In genomic region chr1:120182176-120182707, GRCh38 we compare ENCODE assay signal across 7 cellular contexts. TPM values are rescaled to one million over a fixed set of nuclear protein-coding genes. Genes with fewer than 3 reads are reported as not detected.
A peak's percentile ranks its signal among the peaks of the same experiment; 100 is the strongest.
DNase-seq lines count a peak whose midpoint lies in the region; ATAC-seq, FAIRE-seq and TF ChIP-seq lines count a peak whose summit lies in the region.
"Not testable (repeated sequence)": the region's sequence is repeated elsewhere in the genome, so short reads cannot be mapped to it uniquely, and the experiment has no call there.

No MANE protein-coding gene starts in this region.

- H3K9ac ChIP-seq in K562 (ENCODE audit: insufficient read depth in 1 of 2, low read depth in 2 of 2, low read length in 2 of 2) = not testable (repeated sequence)

- 50% methylated on average over 2 of the region's 2 CpGs for WGBS in K562 (ENCODE audit: insufficient coverage, low coverage, missing lambda C conversion rate)

- not testable (repeated sequence) for TF ChIP-seq CTCF in HFFc6 (IDR thresholded peaks at IDR 0.05); K562 (IDR thresholded peaks at IDR 0.05 in 2 of 3, conservative IDR thresholded peaks at IDR 0.05 in 1 of 3; ENCODE audit: insufficient read depth in 2 of 3, low read depth in 1 of 3, low read length in 3 of 3); foreskin keratinocyte (conservative IDR thresholded peaks at IDR 0.05)

- CTCF ChIA-PET in K562 (lab: Yijun Ruan, JAX; ENCODE audit: low intra/inter-chr PET ratio) = not testable (repeated sequence)

- peaks cover 26% of the 10 kb centered on the region for H3K4me1 Mint-ChIP-seq in HFFc6 (ENCODE audit: low read depth)
- H3K4me1 Mint-ChIP-seq in activated T-cell treated with anti-CD3 and anti-CD28 coated beads, Interleukin-2, amount 50 U/mL, for 72 hours (ENCODE audit: low read depth); stimulated activated effector memory CD8-positive, alpha-beta T cell treated with anti-CD3 and anti-CD28 coated beads, Interleukin-12 subunit alpha, Interleukin-12 subunit beta, amount 100 ng/mL, for 72 hours: not testable (repeated sequence)

- H3K79me2 ChIP-seq in K562 (ENCODE audit: control insufficient read depth, insufficient read depth, low read length) = not testable (repeated sequence)

- not testable (repeated sequence) for H3K9me3 Mint-ChIP-seq in HFFc6; activated T-cell treated with anti-CD3 and anti-CD28 coated beads, Interleukin-2, amount 50 U/mL, for 72 hours; stimulated activated effector memory CD8-positive, alpha-beta T cell treated with anti-CD3 and anti-CD28 coated beads, Interleukin-12 subunit alpha, Interleukin-12 subunit beta, amount 100 ng/mL, for 72 hours

- not testable (repeated sequence) for H3K27ac Mint-ChIP-seq in HFFc6; activated T-cell treated with anti-CD3 and anti-CD28 coated beads, Interleukin-2, amount 50 U/mL, for 72 hours; stimulated activated effector memory CD8-positive, alpha-beta T cell treated with anti-CD3 and anti-CD28 coated beads, Interleukin-12 subunit alpha, Interleukin-12 subunit beta, amount 100 ng/mL, for 72 hours

- BruUV-seq in K562 (replicated peaks; lab: Mats Ljungman, UMichigan) = not testable (repeated sequence)

- not testable (repeated sequence) for H3K9me1 ChIP-seq in K562 (ENCODE audit: control insufficient read depth, insufficient read depth, low read length)

- H3K4me1 ChIP-seq in K562 (replicated peaks in 1 of 2; ENCODE audit: control insufficient read depth in 2 of 2, insufficient read depth in 2 of 2, low read length in 2 of 2); foreskin keratinocyte: not testable (repeated sequence)

- H3K4me2 ChIP-seq in K562 (ENCODE audit: insufficient read depth, low read length) = not testable (repeated sequence)

- H3K4me3 Mint-ChIP-seq in HFFc6; activated T-cell treated with anti-CD3 and anti-CD28 coated beads, Interleukin-2, amount 50 U/mL, for 72 hours; stimulated activated effector memory CD8-positive, alpha-beta T cell treated with anti-CD3 and anti-CD28 coated beads, Interleukin-12 subunit alpha, Interleukin-12 subunit beta, amount 100 ng/mL, for 72 hours: not testable (repeated sequence)

- peak; percentile 94 for DNase-seq in HFFc6
- DNase-seq in MG63 = peak; percentile 10
- DNase-seq in activated T-cell treated with anti-CD3 and anti-CD28 coated beads, Interleukin-2, amount 50 U/mL, for 72 hours; K562 (ENCODE audit: extremely low read depth in 1 of 4, low spot score in 3 of 4); foreskin keratinocyte; stimulated activated effector memory CD8-positive, alpha-beta T cell treated with anti-CD3 and anti-CD28 coated beads, Interleukin-12 subunit alpha, Interleukin-12 subunit beta, amount 100 ng/mL, for 72 hours (ENCODE audit: low spot score in 2 of 2): not testable (repeated sequence)

- not testable (repeated sequence) for H3K27ac ChIP-seq in K562 (ENCODE audit: extremely low read depth, low read depth, low read length); foreskin keratinocyte

- not testable (repeated sequence) for FAIRE-seq in K562 (lab: Jason Lieb, UNC)

- H3K27me3 Mint-ChIP-seq in HFFc6 (ENCODE audit: insufficient read depth); activated T-cell treated with anti-CD3 and anti-CD28 coated beads, Interleukin-2, amount 50 U/mL, for 72 hours (ENCODE audit: low read depth): not testable (repeated sequence)

- not testable (repeated sequence) for TF ChIP-seq RAD21 in K562 (CRISPR knock-in tag; conservative IDR thresholded peaks at IDR 0.05 in 1 of 2, IDR thresholded peaks at IDR 0.05 in 1 of 2)

- TF ChIP-seq POLR2A in K562 (conservative IDR thresholded peaks at IDR 0.05) = not testable (repeated sequence)

- intact Hi-C loops in K562 (cut with micrococcal nuclease) = not testable (repeated sequence)

- ATAC-seq in SK-N-SH treated with all-trans-retinoic acid at 6 μM for 48 hours (peak; percentile 80), K562 (peak; percentile 51), foreskin keratinocyte (peak; percentile 47)
- peak; percentile 72 to 75 for ATAC-seq in activated T-cell treated with anti-CD3 and anti-CD28 coated beads, Interleukin-2, amount 50 U/mL, for 72 hours (replicated peaks in 1 of 2)
- peak; percentile 73 for ATAC-seq in stimulated activated effector memory CD8-positive, alpha-beta T cell treated with anti-CD3 and anti-CD28 coated beads, Interleukin-12 subunit alpha, Interleukin-12 subunit beta, amount 100 ng/mL, for 72 hours

- not testable (repeated sequence) for H4K20me1 ChIP-seq in K562 (replicated peaks; ENCODE audit: control insufficient read depth, insufficient read depth, low read length)

- H3K36me3 ChIP-seq in MG63; K562 (ENCODE audit: control insufficient read depth, insufficient read depth, low read length): not testable (repeated sequence)

- not testable (repeated sequence) for H2AFZ ChIP-seq in K562 (ENCODE audit: low read depth, low read length)

- POLR2A ChIA-PET in K562 (lab: Yijun Ruan, JAX) = not testable (repeated sequence)

- not testable (repeated sequence) for H3K36me3 Mint-ChIP-seq in HFFc6 (ENCODE audit: low read depth); activated T-cell treated with anti-CD3 and anti-CD28 coated beads, Interleukin-2, amount 50 U/mL, for 72 hours (ENCODE audit: insufficient read depth in 2 of 2); stimulated activated effector memory CD8-positive, alpha-beta T cell treated with anti-CD3 and anti-CD28 coated beads, Interleukin-12 subunit alpha, Interleukin-12 subunit beta, amount 100 ng/mL, for 72 hours

- in situ Hi-C loops in K562 (cut with MboI) = not testable (repeated sequence)

- H3K9me3 ChIP-seq in MG63; K562 (replicated peaks; ENCODE audit: control insufficient read depth, insufficient read depth, low read depth, low read length): not testable (repeated sequence)

- not testable (repeated sequence) for TF ChIP-seq EP300 in K562 (IDR thresholded peaks at IDR 0.05; ENCODE audit: low read length)

- not testable (repeated sequence) for H3K4me3 ChIP-seq in MG63, K562

- H3K27me3 ChIP-seq in MG63; K562 (ENCODE audit: control insufficient read depth in 2 of 2, insufficient read depth in 2 of 2, low read length in 2 of 2); foreskin keratinocyte: not testable (repeated sequence)

RNA-seq across cellular contexts. Expression of gene SEC22B, which starts 5.9 kb away (rescaled TPM):
- 10 to 100 TPM; 47.2 to 56.6 (median 54.7) TPM for total RNA-seq in HFFc6 (2021; fragmentation: NEBNext Ultra II Directional; extraction: Animal tissue kit (Norgen Biotek cat#: 25700))
- total RNA-seq in MG63 (2014; rRNA removed; shearing (Covaris generic); ENCODE audit: low replicate concordance) = 9.9 and 14.8 TPM in 2 replicates
- 10 to 100 TPM; 16.8 to 21.2 TPM for total RNA-seq in activated T-cell treated with anti-CD3 and anti-CD28 coated beads, Interleukin-2, amount 50 U/mL, for 72 hours
- 21.9 and 65.7 TPM in 2 replicates for total RNA-seq in K562 (2011; cell fraction: chromatin; rRNA removed; ENCODE audit: low replicate concordance)
- total RNA-seq in K562 (2011; cell fraction: nucleolus; rRNA removed) = 11.3 and 17.8 TPM in 2 replicates
- 52.1 and 121 TPM in 2 replicates for total RNA-seq in K562 (2011; cell fraction: nucleoplasm; rRNA removed)
- total RNA-seq in K562 (2014; rRNA removed) (11.7 and 13.1 TPM in 2 replicates), K562 (2014; rRNA removed; fragmentation: Illumina TruSeq; extraction: Trizol) (25.3 and 28.2 TPM in 2 replicates), K562 (2015; rRNA removed; fragmentation: Illumina TruSeq; extraction: Trizol) (20.4 and 23.5 TPM in 2 replicates), K562 (2021) (19.1 and 19.5 TPM in 2 replicates), foreskin keratinocyte (16.4 and 17.8 TPM in 2 replicates)
- polyA plus RNA-seq in K562 (2011; rRNA removed) (23.5 and 28.7 TPM in 2 replicates), K562 (2014; fragmentation: Illumina TruSeq; extraction: Trizol) (20.9 and 22.8 TPM in 2 replicates), K562 (2014; fragmentation: Nextera tagmentation; extraction: Ambion mirVana) (10 to 100 TPM; 27.5 to 40.3 TPM), K562 (2014; rRNA removed) (17.7 and 17.9 TPM in 2 replicates), foreskin keratinocyte (10.3 TPM in 2 replicates)
- polyA plus RNA-seq in K562 (2011; cell fraction: cytosol; rRNA removed) = 6.1 and 11.9 TPM in 2 replicates
- polyA plus RNA-seq in K562 (2011; cell fraction: nucleus; rRNA removed) = 20.5 and 33.1 TPM in 2 replicates
- 17.5 and 24.8 TPM in 2 replicates for polyA plus RNA-seq in K562 (2012)
- polyA minus RNA-seq in K562 (2011; rRNA and poly(A)+ RNA removed) = 36.9 and 41.2 TPM in 2 replicates
- polyA minus RNA-seq in K562 (2011; cell fraction: cytosol; rRNA and poly(A)+ RNA removed) = 10.9 and 11.5 TPM in 2 replicates
- 33.8 and 61.4 TPM in 2 replicates for polyA minus RNA-seq in K562 (2011; cell fraction: nucleus; rRNA and poly(A)+ RNA removed)
